ENCODE assay signal across 33 cellular contexts in genomic region chr17:73057196-73057595, GRCh38.
"Had no signal": no experiment of that assay in that cellular context is flagged by ENCODE, and none has a peak within 500 bp of the region (broad histone marks: within the 10 kb centered on the region; RNA-seq: fewer than 3 reads in every experiment).

No MANE protein-coding gene starts in this region.

- DNase-seq: activated B cell treated with CpG ODN at 0.5 μM for 24 hours; activated CD4-positive, alpha-beta memory T cell treated with anti-CD3 and anti-CD28 coated beads for 36 hours; activated CD4-positive, alpha-beta T cell treated with anti-CD3 and anti-CD28 coated beads for 4 hours; activated CD4-positive, alpha-beta T cell treated with anti-CD3 and anti-CD28 coated beads, Interleukin-2, amount 10 ng/mL, durations not matched to agents 24 days and 14 days; activated CD4-positive, alpha-beta T cell treated with anti-CD3 and anti-CD28 coated beads, Interleukin-2, amount 50 U/mL, for 1 hour; activated CD4-positive, alpha-beta T cell treated with anti-CD3 and anti-CD28 coated beads, Interleukin-2, amount 50 U/mL, for 4 hours; activated CD4-positive, CD25-positive, alpha-beta regulatory T cell treated with anti-CD3 and anti-CD28 coated beads, Interleukin-2, amount 50 U/mL, for 72 hours; activated CD8-positive, alpha-beta memory T cell treated with anti-CD3 and anti-CD28 coated beads, Interleukin-2, amount 50 U/mL, for 4 hours; activated CD8-positive, alpha-beta T cell treated with anti-CD3 and anti-CD28 coated beads for 36 hours; activated effector memory CD4-positive, alpha-beta T cell treated with Interleukin-2 at 50 U/mL for 16 hours; activated gamma-delta T cell; activated naive CD4-positive, alpha-beta T cell treated with anti-CD3 and anti-CD28 coated beads, Interleukin-2, amount 10 ng/mL, durations not matched to agents 7 days and 5 days; activated naive CD4-positive, alpha-beta T cell treated with Interleukin-2 at 50 U/mL for 16 hours; activated naive CD8-positive, alpha-beta T cell treated with anti-CD3 and anti-CD28 coated beads, Interleukin-2, amount 10 ng/mL, durations not matched to agents 7 days and 5 days; activated naive CD8-positive, alpha-beta T cell treated with anti-CD3 and anti-CD28 coated beads, Interleukin-2, amount 50 U/mL, for 24 hours; activated T-cell treated with anti-CD3 and anti-CD28 coated beads, Interleukin-2, amount 50 U/mL, for 24 hours; activated T-cell treated with anti-CD3 and anti-CD28 coated beads, Interleukin-2, amount 50 U/mL, for 48 hours; amygdala; anterior cingulate cortex; caudate nucleus; T-helper 1 cell; T-helper 2 cell; T-helper 9 cell had no signal

- H3K27me3 ChIP-seq: ascending aorta, cardiac muscle cell had no signal

- H3K36me3 Mint-ChIP-seq: activated CD4-positive, alpha-beta memory T cell treated with anti-CD3 and anti-CD28 coated beads for 36 hours; activated naive CD4-positive, alpha-beta T cell treated with anti-CD3 and anti-CD28 coated beads, Interleukin-2, amount 10 ng/mL, durations not matched to agents 7 days and 5 days; brain had no signal

- H3K9me3 Mint-ChIP-seq: activated B cell treated with CpG ODN at 0.5 μM for 24 hours; activated CD4-positive, alpha-beta memory T cell treated with anti-CD3 and anti-CD28 coated beads for 36 hours; activated CD4-positive, alpha-beta T cell treated with anti-CD3 and anti-CD28 coated beads, Interleukin-2, amount 10 ng/mL, durations not matched to agents 24 days and 14 days; activated CD8-positive, alpha-beta T cell treated with anti-CD3 and anti-CD28 coated beads for 36 hours; activated naive CD4-positive, alpha-beta T cell treated with anti-CD3 and anti-CD28 coated beads, Interleukin-2, amount 10 ng/mL, durations not matched to agents 7 days and 5 days; activated naive CD4-positive, alpha-beta T cell treated with anti-CD3 and anti-CD28 coated beads, Interleukin-2, amount 50 U/mL, for 24 hours; activated naive CD8-positive, alpha-beta T cell treated with anti-CD3 and anti-CD28 coated beads, Interleukin-2, amount 10 ng/mL, durations not matched to agents 7 days and 5 days; activated naive CD8-positive, alpha-beta T cell treated with anti-CD3 and anti-CD28 coated beads, Interleukin-2, amount 50 U/mL, for 24 hours; activated T-cell treated with anti-CD3 and anti-CD28 coated beads, Interleukin-2, amount 50 U/mL, for 24 hours; activated T-helper 2 cell treated with anti-CD3 and anti-CD28 coated beads, Interferon-gamma antibody, Interleukin-2, Interleukin-4, amounts not matched to agents 10 μg/mL and 5 μg/mL and 100 μg/mL, durations not matched to agents 14 hours and 24 hours and 36 hours; brain; central memory CD8-positive, alpha-beta T cell; T-helper 1 cell treated with Interleukin-12 subunit alpha and Interleukin-12 subunit beta and Interleukin-4 antibody, amounts not matched to agents 30 μg/mL and 1 μg/mL, for 36 hours; T-helper 2 cell treated with Interferon-gamma antibody and Interleukin-4, amounts not matched to agents 5 μg/mL and 100 μg/mL, for 36 hours had no signal

- H3K27ac ChIP-seq: ascending aorta, cardiac muscle cell, VCaP had no signal

- H3K36me3 ChIP-seq: ascending aorta, cardiac muscle cell had no signal

- H3K9me3 ChIP-seq: ascending aorta had no signal

- H3K27ac Mint-ChIP-seq: activated B cell treated with CpG ODN at 0.5 μM for 24 hours; activated CD4-positive, alpha-beta memory T cell treated with anti-CD3 and anti-CD28 coated beads for 36 hours; activated CD4-positive, alpha-beta T cell treated with anti-CD3 and anti-CD28 coated beads, Interleukin-2, amount 10 ng/mL, durations not matched to agents 24 days and 14 days; activated CD8-positive, alpha-beta T cell treated with anti-CD3 and anti-CD28 coated beads for 36 hours; activated naive CD4-positive, alpha-beta T cell treated with anti-CD3 and anti-CD28 coated beads, Interleukin-2, amount 10 ng/mL, durations not matched to agents 7 days and 5 days; activated naive CD4-positive, alpha-beta T cell treated with anti-CD3 and anti-CD28 coated beads, Interleukin-2, amount 50 U/mL, for 24 hours; activated naive CD8-positive, alpha-beta T cell; activated naive CD8-positive, alpha-beta T cell treated with anti-CD3 and anti-CD28 coated beads, Interleukin-2, amount 10 ng/mL, durations not matched to agents 7 days and 5 days; activated naive CD8-positive, alpha-beta T cell treated with anti-CD3 and anti-CD28 coated beads, Interleukin-2, amount 50 U/mL, for 24 hours; activated T-cell treated with anti-CD3 and anti-CD28 coated beads, Interleukin-2, amount 50 U/mL, for 24 hours; activated T-helper 2 cell treated with anti-CD3 and anti-CD28 coated beads, Interferon-gamma antibody, Interleukin-2, Interleukin-4, amounts not matched to agents 10 μg/mL and 5 μg/mL and 100 μg/mL, durations not matched to agents 14 hours and 24 hours and 36 hours; brain; T-helper 1 cell treated with Interleukin-12 subunit alpha and Interleukin-12 subunit beta and Interleukin-4 antibody, amounts not matched to agents 30 μg/mL and 1 μg/mL, for 36 hours; T-helper 2 cell treated with Interferon-gamma antibody and Interleukin-4, amounts not matched to agents 5 μg/mL and 100 μg/mL, for 36 hours had no signal

- H3K27me3 Mint-ChIP-seq: activated B cell treated with CpG ODN at 0.5 μM for 24 hours; activated CD4-positive, alpha-beta memory T cell treated with anti-CD3 and anti-CD28 coated beads for 36 hours; activated CD4-positive, alpha-beta T cell treated with anti-CD3 and anti-CD28 coated beads, Interleukin-2, amount 10 ng/mL, durations not matched to agents 24 days and 14 days; activated CD8-positive, alpha-beta T cell treated with anti-CD3 and anti-CD28 coated beads for 36 hours; activated naive CD4-positive, alpha-beta T cell treated with anti-CD3 and anti-CD28 coated beads, Interleukin-2, amount 10 ng/mL, durations not matched to agents 7 days and 5 days; activated naive CD4-positive, alpha-beta T cell treated with anti-CD3 and anti-CD28 coated beads, Interleukin-2, amount 50 U/mL, for 24 hours; activated naive CD8-positive, alpha-beta T cell; activated naive CD8-positive, alpha-beta T cell treated with anti-CD3 and anti-CD28 coated beads, Interleukin-2, amount 10 ng/mL, durations not matched to agents 7 days and 5 days; activated naive CD8-positive, alpha-beta T cell treated with anti-CD3 and anti-CD28 coated beads, Interleukin-2, amount 50 U/mL, for 24 hours; activated T-cell treated with anti-CD3 and anti-CD28 coated beads, Interleukin-2, amount 50 U/mL, for 24 hours; brain; central memory CD8-positive, alpha-beta T cell had no signal

- H3K4me3 Mint-ChIP-seq: activated B cell treated with CpG ODN at 0.5 μM for 24 hours; activated CD4-positive, alpha-beta memory T cell treated with anti-CD3 and anti-CD28 coated beads for 36 hours; activated CD4-positive, alpha-beta T cell treated with anti-CD3 and anti-CD28 coated beads, Interleukin-2, amount 10 ng/mL, durations not matched to agents 24 days and 14 days; activated CD8-positive, alpha-beta T cell treated with anti-CD3 and anti-CD28 coated beads for 36 hours; activated naive CD4-positive, alpha-beta T cell treated with anti-CD3 and anti-CD28 coated beads, Interleukin-2, amount 10 ng/mL, durations not matched to agents 7 days and 5 days; activated naive CD4-positive, alpha-beta T cell treated with anti-CD3 and anti-CD28 coated beads, Interleukin-2, amount 50 U/mL, for 24 hours; activated naive CD8-positive, alpha-beta T cell; activated naive CD8-positive, alpha-beta T cell treated with anti-CD3 and anti-CD28 coated beads, Interleukin-2, amount 10 ng/mL, durations not matched to agents 7 days and 5 days; activated naive CD8-positive, alpha-beta T cell treated with anti-CD3 and anti-CD28 coated beads, Interleukin-2, amount 50 U/mL, for 24 hours; activated T-cell treated with anti-CD3 and anti-CD28 coated beads, Interleukin-2, amount 50 U/mL, for 24 hours; brain; central memory CD8-positive, alpha-beta T cell; T-helper 1 cell treated with Interleukin-12 subunit alpha and Interleukin-12 subunit beta and Interleukin-4 antibody, amounts not matched to agents 30 μg/mL and 1 μg/mL, for 36 hours; T-helper 2 cell treated with Interferon-gamma antibody and Interleukin-4, amounts not matched to agents 5 μg/mL and 100 μg/mL, for 36 hours had no signal

- H3K4me1 Mint-ChIP-seq: activated B cell treated with CpG ODN at 0.5 μM for 24 hours; central memory CD8-positive, alpha-beta T cell had no signal

- H3K4me3 ChIP-seq: ascending aorta, cardiac muscle cell had no signal

- H3K4me1 ChIP-seq: ascending aorta had no signal

- ATAC-seq: activated CD8-positive, alpha-beta T cell treated with anti-CD3 and anti-CD28 coated beads for 36 hours; activated naive CD8-positive, alpha-beta T cell treated with anti-CD3 and anti-CD28 coated beads, Interleukin-2, amount 50 U/mL, for 24 hours had no signal
